Comparison of ENCODE assay signal across 8 cellular contexts in the genomic region with DNA sequence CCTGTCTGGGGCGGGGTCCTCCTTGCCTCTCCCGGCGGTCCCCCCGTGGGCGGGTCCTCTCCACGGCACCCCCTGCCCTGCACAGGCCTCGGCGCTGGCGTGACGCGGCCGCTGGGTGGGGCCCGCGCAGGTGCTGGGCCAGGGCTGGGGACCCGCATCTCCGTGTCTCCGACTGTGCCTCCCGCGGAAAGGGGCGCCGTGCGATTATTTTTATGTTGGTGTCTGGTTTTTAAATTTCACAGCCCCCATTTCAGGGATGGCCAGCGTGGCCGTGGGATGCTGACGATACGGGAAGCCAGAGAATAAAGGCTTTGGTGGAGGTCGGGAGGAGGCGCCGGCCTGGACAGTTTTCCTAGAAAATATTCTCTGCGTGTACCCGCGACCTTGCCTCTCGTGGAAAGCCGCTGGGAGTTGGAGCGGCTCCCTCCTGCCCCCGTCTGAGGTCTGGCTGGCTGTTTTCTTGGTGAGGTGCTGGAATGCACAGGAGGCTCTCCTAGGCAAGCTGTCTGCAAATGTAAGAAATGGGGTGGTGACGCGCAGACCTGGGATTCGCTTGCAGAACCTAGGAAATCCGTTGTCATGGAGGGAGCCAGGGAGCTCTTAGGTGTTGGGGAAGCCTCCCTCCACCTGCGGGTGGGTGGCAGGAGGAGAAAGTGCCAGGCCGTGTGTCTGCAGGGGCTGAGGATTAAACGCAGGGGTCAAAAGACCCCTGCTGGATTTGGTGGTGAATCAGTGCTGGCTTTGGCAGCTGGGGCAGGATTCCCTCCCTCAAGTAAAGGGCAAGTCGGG. TPM values are rescaled to one million over a fixed set of nuclear protein-coding genes. Genes with fewer than 3 reads are reported as not detected.
DNase-seq lines count a peak whose midpoint lies in the region; ATAC-seq lines count a peak whose summit lies in the region.
"Had no signal": no experiment of that assay in that cellular context is flagged by ENCODE, and none has a peak within 500 bp of the region (broad histone marks: within the 10 kb centered on the region; RNA-seq: fewer than 3 reads in every experiment).

No MANE protein-coding gene starts in this region.

- no peak overlapping the region for H3K27ac Mint-ChIP-seq in IgD-negative memory B cell
- no peak overlapping the region for H3K27ac Mint-ChIP-seq in stimulated activated naive CD8-positive, alpha-beta T cell treated with anti-CD3 and anti-CD28 coated beads, Interleukin-15, amount 100 ng/mL, for 72 hours
- H3K27ac Mint-ChIP-seq: activated naive CD4-positive, alpha-beta T cell treated with anti-CD3 and anti-CD28 coated beads, Interleukin-2, amount 50 U/mL, for 72 hours had no signal

- intact Hi-C loops in sciatic nerve (cut with DNase I): no loop called here

- H3K36me3 Mint-ChIP-seq in IgD-negative memory B cell: peaks cover 1% of the 10 kb centered on the region
- H3K36me3 Mint-ChIP-seq: activated naive CD4-positive, alpha-beta T cell treated with anti-CD3 and anti-CD28 coated beads, Interleukin-2, amount 50 U/mL, for 72 hours had no signal

- peak; percentile 60 for ATAC-seq in stimulated activated naive CD8-positive, alpha-beta T cell treated with anti-CD3 and anti-CD28 coated beads, Interleukin-15, amount 100 ng/mL, for 72 hours
- ATAC-seq in sciatic nerve: no peak

- peaks cover 45% of the 10 kb centered on the region for H3K27me3 Mint-ChIP-seq in IgD-negative memory B cell
- peaks cover 84% of the 10 kb centered on the region for H3K27me3 Mint-ChIP-seq in stimulated activated naive CD8-positive, alpha-beta T cell treated with anti-CD3 and anti-CD28 coated beads, Interleukin-15, amount 100 ng/mL, for 72 hours

- peak; percentile 64 for DNase-seq in cerebellar cortex (ENCODE audit: low spot score)
- DNase-seq in left kidney (ENCODE audit: low read depth, low spot score): peak; percentile 40
- no peak for DNase-seq in stimulated activated naive CD8-positive, alpha-beta T cell treated with anti-CD3 and anti-CD28 coated beads, Interleukin-15, amount 100 ng/mL, for 72 hours
- DNase-seq in NCI-H69 (lab: John Stamatoyannopoulos, UW): no peak
- DNase-seq in sciatic nerve (ENCODE audit: low spot score): no peak
- DNase-seq in activated CD8-positive, alpha-beta memory T cell treated with anti-CD3 and anti-CD28 coated beads, Interleukin-2, amount 50 U/mL, for 4 hours: no peak

- peaks cover 0 to 2% (median 0%) of the 10 kb centered on the region in 3 donors for H3K4me1 Mint-ChIP-seq in IgD-negative memory B cell
- peaks cover 18% of the 10 kb centered on the region for H3K4me1 Mint-ChIP-seq in stimulated activated naive CD8-positive, alpha-beta T cell treated with anti-CD3 and anti-CD28 coated beads, Interleukin-15, amount 100 ng/mL, for 72 hours

- H3K4me3 Mint-ChIP-seq in IgD-negative memory B cell: peak overlapping the region in 3 of 4 donors; percentile 44 to 74 (median 55)
- peak overlapping the region; percentile 58 to 67 for H3K4me3 Mint-ChIP-seq in stimulated activated naive CD8-positive, alpha-beta T cell treated with anti-CD3 and anti-CD28 coated beads, Interleukin-15, amount 100 ng/mL, for 72 hours

- peaks cover 0 to 2% (median 0%) of the 10 kb centered on the region in 3 donors for H3K9me3 Mint-ChIP-seq in IgD-negative memory B cell
- H3K9me3 Mint-ChIP-seq in stimulated activated naive CD8-positive, alpha-beta T cell treated with anti-CD3 and anti-CD28 coated beads, Interleukin-15, amount 100 ng/mL, for 72 hours: no peaks in the 10 kb centered on the region
- H3K9me3 Mint-ChIP-seq: activated naive CD4-positive, alpha-beta T cell treated with anti-CD3 and anti-CD28 coated beads, Interleukin-2, amount 50 U/mL, for 72 hours had no signal

RNA-seq across cellular contexts. Expression of a gene that starts 28.7 kb away (rescaled TPM):
- not detected for polyA plus RNA-seq in IgD-negative memory B cell
- total RNA-seq in sciatic nerve: 1.1 TPM

RNA-seq across cellular contexts. Expression of a gene that starts 55.4 kb away (rescaled TPM):
- 8.7 TPM for polyA plus RNA-seq in IgD-negative memory B cell
- total RNA-seq in sciatic nerve: 37.9 TPM

Comparison
In these comparisons a context has a peak if more than half of its experiments do, and no peak if none do; other contexts are left out.
1. DNase-seq: peak in cerebellar cortex (single experiment) and left kidney (single experiment); none in stimulated activated naive CD8-positive, alpha-beta T cell treated with anti-CD3 and anti-CD28 coated beads, Interleukin-15, amount 100 ng/mL, for 72 hours (0 of 2), NCI-H69 (single experiment), sciatic nerve (single experiment) and activated CD8-positive, alpha-beta memory T cell treated with anti-CD3 and anti-CD28 coated beads, Interleukin-2, amount 50 U/mL, for 4 hours (single experiment).